7 cellular contexts compared by ENCODE assay signal in genomic region chr13:110714798-110715394, GRCh38. TPM values are rescaled to one million over a fixed set of nuclear protein-coding genes. Genes with fewer than 3 reads are reported as not detected.
A peak's percentile ranks its signal among the peaks of the same experiment; 100 is the strongest.
DNase-seq lines count a peak whose midpoint lies in the region; ATAC-seq and TF ChIP-seq lines count a peak whose summit lies in the region.

No MANE protein-coding gene starts in this region.

- TF ChIP-seq POLR2A in GM18505 (IDR thresholded peaks at IDR 0.05; ENCODE audit: borderline replicate concordance, extremely low read depth, insufficient read depth, insufficient read length) = peak; percentile 100

- peaks cover 0 to 34% (median 27%) of the 10 kb centered on the region in 4 donors for H3K4me1 ChIP-seq in tibial artery

- H3K36me3 Mint-ChIP-seq in activated T-cell treated with anti-CD3 and anti-CD28 coated beads, Interleukin-2, amount 50 U/mL, for 4 hours (ENCODE audit: insufficient read depth) = peaks cover 6% of the 10 kb centered on the region
- peaks cover 6% of the 10 kb centered on the region for H3K36me3 Mint-ChIP-seq in neural crest cell (ENCODE audit: low read depth)

- H3K4me3 ChIP-seq in fibroblast of pulmonary artery (replicated peaks; ENCODE audit: low read depth, low read length) (peak overlapping the region; percentile 96), tibial artery (peak overlapping the region; percentile 92 to 98)

- peak overlapping the region; percentile 99 for H3K27ac Mint-ChIP-seq in neural crest cell (ENCODE audit: unreplicated experiment)

- H3K9me3 Mint-ChIP-seq in activated T-cell treated with anti-CD3 and anti-CD28 coated beads, Interleukin-2, amount 50 U/mL, for 4 hours = no peaks in the 10 kb centered on the region
- no peaks in the 10 kb centered on the region for H3K9me3 Mint-ChIP-seq in neural crest cell

- TF ChIP-seq CTCF in fibroblast of pulmonary artery (IDR thresholded peaks at IDR 0.05; ENCODE audit: low read length, missing control alignments) (peak; percentile 11), neural crest cell (conservative IDR thresholded peaks at IDR 0.05) (no peak), tibial artery (IDR thresholded peaks at IDR 0.05) (no peak)

- no peaks in the 10 kb centered on the region for H3K9me3 ChIP-seq in tibial artery

- H3K27ac ChIP-seq in tibial artery = peak overlapping the region; percentile 99

- no peaks in the 10 kb centered on the region for H3K27me3 Mint-ChIP-seq in activated T-cell treated with anti-CD3 and anti-CD28 coated beads, Interleukin-2, amount 50 U/mL, for 4 hours (ENCODE audit: low read depth)
- peaks cover 10% of the 10 kb centered on the region for H3K27me3 Mint-ChIP-seq in neural crest cell (ENCODE audit: low read depth)

- intact Hi-C loops in tibial artery (cut with DNase I; ENCODE audit: low total_unique reads) = loop anchor here (10.0 kb wide), 2 partner anchors 160 to 500 kb away; no protein-coding TSS in a partner anchor

- DNase-seq in NCI-H2171 treated with DMSO at 0.1 percent for 48 hours (lab: John Stamatoyannopoulos, UW) (peak; percentile 82), fibroblast of pulmonary artery (ENCODE audit: low read depth) (peak; percentile 50), neural crest cell (ENCODE audit: low read depth, low spot score) (peak; percentile 37), tibial artery (peak; percentile 68 to 86), DMS153 (lab: John Stamatoyannopoulos, UW) (no peak)
- peak; percentile 34 for DNase-seq in activated T-cell treated with anti-CD3 and anti-CD28 coated beads, Interleukin-2, amount 50 U/mL, for 4 hours

- no peak for ATAC-seq in GM18505 (IDR thresholded peaks at IDR 0.05; ENCODE audit: unreplicated experiment)
- no peak for ATAC-seq in activated T-cell treated with anti-CD3 and anti-CD28 coated beads, Interleukin-2, amount 50 U/mL, for 4 hours

- H3K27me3 ChIP-seq in tibial artery = no peaks in the 10 kb centered on the region

- H3K4me3 Mint-ChIP-seq in activated T-cell treated with anti-CD3 and anti-CD28 coated beads, Interleukin-2, amount 50 U/mL, for 4 hours = peak overlapping the region; percentile 98
- H3K4me3 Mint-ChIP-seq in neural crest cell = peak overlapping the region; percentile 100

- H3K4me1 Mint-ChIP-seq in activated T-cell treated with anti-CD3 and anti-CD28 coated beads, Interleukin-2, amount 50 U/mL, for 4 hours (ENCODE audit: low read depth) = peaks cover 34% of the 10 kb centered on the region
- peaks cover 44% of the 10 kb centered on the region for H3K4me1 Mint-ChIP-seq in neural crest cell

- peaks cover 8 to 10% (median 10%) of the 10 kb centered on the region in 3 donors for H3K36me3 ChIP-seq in tibial artery

RNA-seq across cellular contexts. Expression of gene ING1, which starts 1.4 kb away (rescaled TPM):
- total RNA-seq in activated T-cell treated with anti-CD3 and anti-CD28 coated beads, Interleukin-2, amount 50 U/mL, for 4 hours = 10 to 100 TPM; 16.9 to 17.7 (median 17.5) TPM
- 26.8 and 29.6 TPM in 2 replicates for total RNA-seq in neural crest cell

RNA-seq across cellular contexts. Expression of gene CARS2, which starts 9.0 kb away (rescaled TPM):
- 10 to 100 TPM; 72.6 to 97.4 (median 80.3) TPM for total RNA-seq in activated T-cell treated with anti-CD3 and anti-CD28 coated beads, Interleukin-2, amount 50 U/mL, for 4 hours
- 81.5 and 92.3 TPM in 2 replicates for total RNA-seq in neural crest cell
